Comparison of ENCODE assay signal across 1 cellular context in the genomic region with DNA sequence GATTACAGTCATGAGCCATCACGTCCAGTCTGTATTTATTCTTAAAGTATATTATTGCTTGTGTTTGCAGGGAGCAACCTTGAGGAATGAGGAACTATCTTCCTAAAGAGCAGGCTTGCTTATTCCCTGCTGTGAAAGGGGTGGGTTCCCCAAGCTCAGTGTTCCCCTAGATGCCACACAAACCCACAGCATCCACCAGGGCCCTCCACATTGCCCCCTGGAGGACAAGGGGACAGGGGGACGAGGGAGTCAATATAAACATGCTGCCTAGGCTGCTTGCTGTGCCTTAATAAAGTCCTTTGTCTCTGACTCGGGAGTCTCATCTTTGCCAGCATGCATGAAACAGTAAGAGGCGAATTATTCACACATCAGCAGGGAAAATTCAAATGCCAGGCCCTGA.
TF ChIP-seq lines count a peak whose summit lies in the region.

No MANE protein-coding gene starts in this region.

TF ChIP-seq in SK-N-SH, 30 proteins besides CTCF, POLR2A, EP300 and RAD21 (continued from another document):
- no peak for TF ChIP-seq ZBTB33 (IDR thresholded peaks at IDR 0.05; ENCODE audit: borderline replicate concordance, low read depth)
- no peak for TF ChIP-seq MXI1 (IDR thresholded peaks at IDR 0.05; ENCODE audit: low read depth, low read length)
- TF ChIP-seq RXRA (IDR thresholded peaks at IDR 0.05; ENCODE audit: borderline replicate concordance, low read depth) = no peak
- TF ChIP-seq PBX3 (IDR thresholded peaks at IDR 0.05) = no peak
